ENCODE assay signal across 8 cellular contexts in the genomic region with DNA sequence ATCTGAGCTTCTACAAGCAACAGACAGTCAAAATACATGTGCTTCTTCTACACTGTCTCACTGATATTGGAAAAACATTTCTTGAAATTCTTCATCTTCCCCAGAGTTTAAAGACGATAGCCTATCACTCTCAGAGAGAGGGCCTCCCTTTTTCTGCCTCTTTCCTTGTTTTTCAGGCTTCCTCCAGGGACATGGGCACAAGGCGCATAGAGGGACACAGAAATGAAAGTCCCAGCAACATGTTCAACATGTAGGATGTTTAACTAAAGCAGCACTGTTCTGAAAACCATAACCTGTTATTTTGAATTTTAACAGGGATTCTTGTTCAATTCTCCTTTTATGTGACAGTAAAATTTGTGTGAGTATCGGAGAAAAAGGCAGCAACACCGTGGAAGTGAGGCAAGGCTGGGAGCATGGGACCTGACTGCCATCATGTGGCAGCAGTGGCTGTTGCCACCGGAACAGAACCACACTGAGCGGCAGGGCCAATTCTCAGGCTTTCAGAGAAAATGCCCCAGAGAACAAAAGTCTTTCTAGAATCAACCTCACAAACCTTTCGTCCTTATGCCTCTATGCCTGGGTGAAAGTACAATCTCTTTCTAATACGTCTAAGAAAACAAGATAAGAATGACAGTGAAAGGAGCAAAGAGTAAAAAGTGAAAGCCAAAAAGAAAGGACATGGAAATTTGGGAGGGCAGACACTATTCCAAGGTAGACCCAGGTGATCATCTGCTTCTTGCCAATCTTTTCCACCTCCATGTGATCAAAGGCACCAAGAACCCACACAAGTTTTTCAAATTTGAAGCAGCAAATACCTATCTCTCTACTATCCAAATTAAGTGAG. TPM values are rescaled to one million over a fixed set of nuclear protein-coding genes. Genes with fewer than 3 reads are reported as not detected.
DNase-seq lines count a peak whose midpoint lies in the region; ATAC-seq and TF ChIP-seq lines count a peak whose summit lies in the region.

No MANE protein-coding gene starts in this region.

- H3K4me3 Mint-ChIP-seq in activated naive CD8-positive, alpha-beta T cell treated with anti-CD3 and anti-CD28 coated beads, Interleukin-2, amount 50 U/mL, for 24 hours, result no peak overlapping the region
- no peak overlapping the region for H3K4me3 Mint-ChIP-seq in activated CD8-positive, alpha-beta memory T cell treated with anti-CD3 and anti-CD28 coated beads, Interleukin-2, amount 10 ng/mL, durations not matched to agents 7 days and 5 days

- ATAC-seq in activated naive CD8-positive, alpha-beta T cell treated with anti-CD3 and anti-CD28 coated beads, Interleukin-2, amount 50 U/mL, for 24 hours, result no peak
- peak; percentile 84 to 92 (median 88) for ATAC-seq in heart right ventricle
- ATAC-seq in activated CD8-positive, alpha-beta memory T cell treated with anti-CD3 and anti-CD28 coated beads, Interleukin-2, amount 10 ng/mL, durations not matched to agents 7 days and 5 days, result no peak

- POLR2A ChIA-PET in AG04450 (lab: Yijun Ruan, JAX), result no interaction called here

- no peak overlapping the region for H3K27ac Mint-ChIP-seq in activated naive CD8-positive, alpha-beta T cell treated with anti-CD3 and anti-CD28 coated beads, Interleukin-2, amount 50 U/mL, for 24 hours
- H3K27ac Mint-ChIP-seq in activated CD8-positive, alpha-beta memory T cell treated with anti-CD3 and anti-CD28 coated beads, Interleukin-2, amount 10 ng/mL, durations not matched to agents 7 days and 5 days, result no peak overlapping the region

- H3K27ac ChIP-seq in AG04450 (ENCODE audit: low read depth, low read length) (no peak overlapping the region), heart right ventricle (no peak overlapping the region)

- H3K36me3 ChIP-seq in MG63 (no peaks in the 10 kb centered on the region), heart right ventricle (no peaks in the 10 kb centered on the region)

- intact Hi-C loops in heart right ventricle (cut with DNase I), result loop anchor here in 9 of 10 donors (1.0 to 10.0 kb wide), 12 partner anchors 216 to 1486 kb away; a partner anchor contains a TSS

- TF ChIP-seq CTCF in AG04450 (IDR thresholded peaks at IDR 0.05; ENCODE audit: low read depth, low read length), result peak; percentile 79
- TF ChIP-seq CTCF in GM10266 (IDR thresholded peaks at IDR 0.05; ENCODE audit: control insufficient read depth, insufficient read depth, low read depth, missing control alignments), result peak; percentile 68
- TF ChIP-seq CTCF in heart right ventricle (IDR thresholded peaks at IDR 0.05), result peak; percentile 61 to 93 (median 84)

- 18 to 23% methylated on average over 8 of the region's 8 CpGs for WGBS in heart right ventricle, 2 donors

- H3K9me3 ChIP-seq in AG04450 (ENCODE audit: control insufficient read depth, insufficient read depth, low read length), result no peaks in the 10 kb centered on the region
- H3K9me3 ChIP-seq in MG63, result no peaks in the 10 kb centered on the region
- H3K9me3 ChIP-seq in heart right ventricle, result no peaks in the 10 kb centered on the region

- no peak for DNase-seq in AG04450 (ENCODE audit: low read depth, low spot score)
- peak; percentile 19 for DNase-seq in GM10266 (ENCODE audit: extremely low spot score)
- DNase-seq in MG63, result peak; percentile 28
- peak; percentile 10 for DNase-seq in activated naive CD8-positive, alpha-beta T cell treated with anti-CD3 and anti-CD28 coated beads, Interleukin-2, amount 50 U/mL, for 24 hours
- DNase-seq in heart right ventricle, result peak; percentile 54 to 56
- peak; percentile 57 for DNase-seq in putamen (ENCODE audit: low spot score)
- no peak for DNase-seq in central memory CD4-positive, alpha-beta T cell
- DNase-seq in activated CD8-positive, alpha-beta memory T cell treated with anti-CD3 and anti-CD28 coated beads, Interleukin-2, amount 10 ng/mL, durations not matched to agents 7 days and 5 days, result no peak

- CTCF ChIA-PET in AG04450 (lab: Charles Lee), result interaction anchor here (0.9 to 1.0 kb wide), 3 partner anchors 305 to 1484 kb away, joined by 3 to 4 read pairs (median 3); no protein-coding TSS in a partner anchor
- CTCF ChIA-PET in activated CD8-positive, alpha-beta memory T cell treated with anti-CD3 and anti-CD28 coated beads, Interleukin-2, amount 10 ng/mL, durations not matched to agents 7 days and 5 days (lab: Charles Lee), result interaction anchor here (0.7 kb wide), 1 partner anchor 200 kb away, joined by 3 read pairs; no protein-coding TSS in a partner anchor

- H3K4me1 ChIP-seq in heart right ventricle, result peaks cover 0 to 39% (median 9%) of the 10 kb centered on the region in 9 donors

- no peaks in the 10 kb centered on the region for H3K27me3 ChIP-seq in AG04450 (ENCODE audit: control insufficient read depth, insufficient read depth, low read length)
- no peaks in the 10 kb centered on the region for H3K27me3 ChIP-seq in MG63
- H3K27me3 ChIP-seq in heart right ventricle, result no peaks in the 10 kb centered on the region

- peaks cover 2% of the 10 kb centered on the region for H3K4me1 Mint-ChIP-seq in activated naive CD8-positive, alpha-beta T cell treated with anti-CD3 and anti-CD28 coated beads, Interleukin-2, amount 50 U/mL, for 24 hours
- peaks cover 8% of the 10 kb centered on the region for H3K4me1 Mint-ChIP-seq in activated CD8-positive, alpha-beta memory T cell treated with anti-CD3 and anti-CD28 coated beads, Interleukin-2, amount 10 ng/mL, durations not matched to agents 7 days and 5 days

- H3K36me3 Mint-ChIP-seq in activated naive CD8-positive, alpha-beta T cell treated with anti-CD3 and anti-CD28 coated beads, Interleukin-2, amount 50 U/mL, for 24 hours (ENCODE audit: low read depth), result peaks cover 18% of the 10 kb centered on the region
- peaks cover 15% of the 10 kb centered on the region for H3K36me3 Mint-ChIP-seq in activated CD8-positive, alpha-beta memory T cell treated with anti-CD3 and anti-CD28 coated beads, Interleukin-2, amount 10 ng/mL, durations not matched to agents 7 days and 5 days

- no peak overlapping the region for H3K4me3 ChIP-seq in AG04450 (ENCODE audit: low read depth, low read length)
- no peak overlapping the region for H3K4me3 ChIP-seq in MG63
- peak overlapping the region in 3 of 10 donors; percentile 2 to 21 (median 6) for H3K4me3 ChIP-seq in heart right ventricle

- no peaks in the 10 kb centered on the region for H3K27me3 Mint-ChIP-seq in activated naive CD8-positive, alpha-beta T cell treated with anti-CD3 and anti-CD28 coated beads, Interleukin-2, amount 50 U/mL, for 24 hours
- H3K27me3 Mint-ChIP-seq in activated CD8-positive, alpha-beta memory T cell treated with anti-CD3 and anti-CD28 coated beads, Interleukin-2, amount 10 ng/mL, durations not matched to agents 7 days and 5 days, result no peaks in the 10 kb centered on the region

- no peaks in the 10 kb centered on the region for H3K9me3 Mint-ChIP-seq in activated naive CD8-positive, alpha-beta T cell treated with anti-CD3 and anti-CD28 coated beads, Interleukin-2, amount 50 U/mL, for 24 hours
- no peaks in the 10 kb centered on the region for H3K9me3 Mint-ChIP-seq in activated CD8-positive, alpha-beta memory T cell treated with anti-CD3 and anti-CD28 coated beads, Interleukin-2, amount 10 ng/mL, durations not matched to agents 7 days and 5 days (ENCODE audit: low read depth)

RNA-seq across cellular contexts. Expression of a gene that starts 54.5 kb away (rescaled TPM):
- polyA plus RNA-seq in AG04450 (2011; rRNA removed) (29.8 and 32.3 TPM in 2 replicates), heart right ventricle (under 1 TPM; 0.29 to 0.37 TPM)
- 138 and 145 TPM in 2 replicates for polyA minus RNA-seq in AG04450 (2011; rRNA and poly(A)+ RNA removed)
- total RNA-seq in MG63 (2014; rRNA removed; shearing (Covaris generic); ENCODE audit: low replicate concordance), result 1.8 TPM in 2 replicates
- 1 to 10 TPM in 8 of 10 donors, under 1 TPM in 2; 0.77 to 3.1 (median 1.6) TPM for total RNA-seq in heart right ventricle
- total RNA-seq in activated CD8-positive, alpha-beta memory T cell treated with anti-CD3 and anti-CD28 coated beads, Interleukin-2, amount 10 ng/mL, durations not matched to agents 7 days and 5 days, result 10 to 100 TPM; 17.6 to 31.7 TPM

Comparison
In these comparisons a context has a peak if more than half of its experiments do, and no peak if none do; other contexts are left out.
1. DNase-seq: peak in GM10266 (single experiment), MG63 (single experiment), activated naive CD8-positive, alpha-beta T cell treated with anti-CD3 and anti-CD28 coated beads, Interleukin-2, amount 50 U/mL, for 24 hours (single experiment), heart right ventricle (2 of 2) and putamen (single experiment); none in AG04450 (single experiment), central memory CD4-positive, alpha-beta T cell (single experiment) and activated CD8-positive, alpha-beta memory T cell treated with anti-CD3 and anti-CD28 coated beads, Interleukin-2, amount 10 ng/mL, durations not matched to agents 7 days and 5 days (single experiment).
2. ATAC-seq: peak in heart right ventricle (8 of 8); none in activated naive CD8-positive, alpha-beta T cell treated with anti-CD3 and anti-CD28 coated beads, Interleukin-2, amount 50 U/mL, for 24 hours (single experiment) and activated CD8-positive, alpha-beta memory T cell treated with anti-CD3 and anti-CD28 coated beads, Interleukin-2, amount 10 ng/mL, durations not matched to agents 7 days and 5 days (single experiment).
3. Peak in every context shown above with its lines, with median percentiles within 50 percentile points of each other: CTCF ChIP-seq.